ENCODE assay signal across 12 cellular contexts in genomic region chr2:222296311-222296736, GRCh38. TPM values are rescaled to one million over a fixed set of nuclear protein-coding genes. Genes with fewer than 3 reads are reported as not detected.
DNase-seq lines count a peak whose midpoint lies in the region; ATAC-seq and TF ChIP-seq lines count a peak whose summit lies in the region.
"Had no signal": no experiment of that assay in that cellular context is flagged by ENCODE, and none has a peak within 500 bp of the region (broad histone marks: within the 10 kb centered on the region; RNA-seq: fewer than 3 reads in every experiment).

No MANE protein-coding gene starts in this region.

- H3K9me3 ChIP-seq in MG63: no peaks in the 10 kb centered on the region

- no peak overlapping the region for H3K27ac Mint-ChIP-seq in activated naive CD4-positive, alpha-beta T cell treated with anti-CD3 and anti-CD28 coated beads, Interleukin-2, amount 50 U/mL, for 24 hours
- H3K27ac Mint-ChIP-seq in activated naive CD4-positive, alpha-beta T cell treated with anti-CD3 and anti-CD28 coated beads, Interleukin-2, amount 50 U/mL, for 72 hours: peak overlapping the region in 1 of 2 donors; percentile 62
- peak overlapping the region; percentile 26 for H3K27ac Mint-ChIP-seq in endothelial cell (ENCODE audit: unreplicated experiment)
- no peak overlapping the region for H3K27ac Mint-ChIP-seq in stimulated activated effector memory CD8-positive, alpha-beta T cell treated with anti-CD3 and anti-CD28 coated beads, Interleukin-12 subunit alpha, Interleukin-12 subunit beta, amount 100 ng/mL, for 72 hours

- H3K27me3 Mint-ChIP-seq in activated naive CD4-positive, alpha-beta T cell treated with anti-CD3 and anti-CD28 coated beads, Interleukin-2, amount 50 U/mL, for 24 hours: peaks cover 70% of the 10 kb centered on the region
- peaks cover 59% of the 10 kb centered on the region for H3K27me3 Mint-ChIP-seq in endothelial cell (ENCODE audit: unreplicated experiment)

- TF ChIP-seq CTCF in endothelial cell (IDR thresholded peaks at IDR 0.05; ENCODE audit: unreplicated experiment): no peak

- DNase-seq in activated naive CD4-positive, alpha-beta T cell treated with anti-CD3 and anti-CD28 coated beads, Interleukin-2, amount 50 U/mL, for 72 hours (ENCODE audit: low spot score in 2 of 2): no peak
- DNase-seq in MG63 (no peak), endothelial cell (ENCODE audit: low spot score) (no peak), amygdala (lab: John Stamatoyannopoulos, UW) (no peak), cerebellar nuclear complex (lab: John Stamatoyannopoulos, UW) (no peak), caudate nucleus (lab: John Stamatoyannopoulos, UW) (no peak)
- DNase-seq in stimulated activated effector memory CD8-positive, alpha-beta T cell treated with anti-CD3 and anti-CD28 coated beads, Interleukin-12 subunit alpha, Interleukin-12 subunit beta, amount 100 ng/mL, for 72 hours (ENCODE audit: low spot score in 2 of 2): no peak
- DNase-seq: NCI-H2171; stimulated activated CD4-positive, alpha-beta T cell treated with anti-CD3 and anti-CD28 coated beads, Interleukin-15, amount 100 ng/mL, for 24 hours had no signal

- H3K36me3 ChIP-seq in MG63: peaks cover 22% of the 10 kb centered on the region

- no peaks in the 10 kb centered on the region for H3K9me3 Mint-ChIP-seq in activated naive CD4-positive, alpha-beta T cell treated with anti-CD3 and anti-CD28 coated beads, Interleukin-2, amount 50 U/mL, for 24 hours
- peaks cover 5 to 6% of the 10 kb centered on the region in 2 donors for H3K9me3 Mint-ChIP-seq in activated naive CD4-positive, alpha-beta T cell treated with anti-CD3 and anti-CD28 coated beads, Interleukin-2, amount 50 U/mL, for 72 hours
- H3K9me3 Mint-ChIP-seq in endothelial cell (ENCODE audit: unreplicated experiment): no peaks in the 10 kb centered on the region
- H3K9me3 Mint-ChIP-seq in stimulated activated effector memory CD8-positive, alpha-beta T cell treated with anti-CD3 and anti-CD28 coated beads, Interleukin-12 subunit alpha, Interleukin-12 subunit beta, amount 100 ng/mL, for 72 hours: peaks cover 4% of the 10 kb centered on the region

- no peaks in the 10 kb centered on the region for H3K27me3 ChIP-seq in MG63

- H3K4me3 Mint-ChIP-seq in activated naive CD4-positive, alpha-beta T cell treated with anti-CD3 and anti-CD28 coated beads, Interleukin-2, amount 50 U/mL, for 24 hours: peak overlapping the region; percentile 7
- peak overlapping the region; percentile 73 for H3K4me3 Mint-ChIP-seq in endothelial cell (ENCODE audit: unreplicated experiment)
- peak overlapping the region; percentile 35 for H3K4me3 Mint-ChIP-seq in stimulated activated effector memory CD8-positive, alpha-beta T cell treated with anti-CD3 and anti-CD28 coated beads, Interleukin-12 subunit alpha, Interleukin-12 subunit beta, amount 100 ng/mL, for 72 hours

- H3K36me3 Mint-ChIP-seq in activated naive CD4-positive, alpha-beta T cell treated with anti-CD3 and anti-CD28 coated beads, Interleukin-2, amount 50 U/mL, for 24 hours: no peaks in the 10 kb centered on the region
- peaks cover 20 to 49% of the 10 kb centered on the region in 2 donors for H3K36me3 Mint-ChIP-seq in activated naive CD4-positive, alpha-beta T cell treated with anti-CD3 and anti-CD28 coated beads, Interleukin-2, amount 50 U/mL, for 72 hours
- H3K36me3 Mint-ChIP-seq in endothelial cell (ENCODE audit: low read depth, unreplicated experiment): peaks cover 9% of the 10 kb centered on the region
- H3K36me3 Mint-ChIP-seq in stimulated activated effector memory CD8-positive, alpha-beta T cell treated with anti-CD3 and anti-CD28 coated beads, Interleukin-12 subunit alpha, Interleukin-12 subunit beta, amount 100 ng/mL, for 72 hours: peaks cover 22% of the 10 kb centered on the region

- peak overlapping the region; percentile 78; the same call in 1 of the 2 replicates for H3K4me3 ChIP-seq in MG63

- no peak overlapping the region for H3K27ac ChIP-seq in caudate nucleus (ENCODE audit: low read depth, low read length)
- H3K27ac ChIP-seq: parathyroid adenoma had no signal

- peaks cover 18% of the 10 kb centered on the region for H3K4me1 Mint-ChIP-seq in activated naive CD4-positive, alpha-beta T cell treated with anti-CD3 and anti-CD28 coated beads, Interleukin-2, amount 50 U/mL, for 24 hours
- peaks cover 65% of the 10 kb centered on the region for H3K4me1 Mint-ChIP-seq in endothelial cell (ENCODE audit: unreplicated experiment)
- H3K4me1 Mint-ChIP-seq in stimulated activated effector memory CD8-positive, alpha-beta T cell treated with anti-CD3 and anti-CD28 coated beads, Interleukin-12 subunit alpha, Interleukin-12 subunit beta, amount 100 ng/mL, for 72 hours: peaks cover 17% of the 10 kb centered on the region

- no peak for ATAC-seq in activated naive CD4-positive, alpha-beta T cell treated with anti-CD3 and anti-CD28 coated beads, Interleukin-2, amount 50 U/mL, for 72 hours
- no peak for ATAC-seq in stimulated activated effector memory CD8-positive, alpha-beta T cell treated with anti-CD3 and anti-CD28 coated beads, Interleukin-12 subunit alpha, Interleukin-12 subunit beta, amount 100 ng/mL, for 72 hours

RNA-seq across cellular contexts. Expression of gene PAX3, which starts 2.5 kb away (rescaled TPM):
- total RNA-seq in activated naive CD4-positive, alpha-beta T cell treated with anti-CD3 and anti-CD28 coated beads, Interleukin-2, amount 50 U/mL, for 72 hours: not detected
- total RNA-seq in MG63 (2014; rRNA removed; shearing (Covaris generic); ENCODE audit: low replicate concordance): 9.4 and 15.2 TPM in 2 replicates
- 16.5 TPM for total RNA-seq in endothelial cell (ENCODE audit: unreplicated experiment)
- total RNA-seq: activated CD8-positive, alpha-beta memory T cell treated with anti-CD3 and anti-CD28 coated beads for 36 hours had no signal

Comparison
In these comparisons a context has a peak if more than half of its experiments do, and no peak if none do; other contexts are left out.
1. H3K4me3 Mint-ChIP-seq: peak in every context shown above with its lines; median percentile 73 in endothelial cell; 35 in stimulated activated effector memory CD8-positive, alpha-beta T cell treated with anti-CD3 and anti-CD28 coated beads, Interleukin-12 subunit alpha, Interleukin-12 subunit beta, amount 100 ng/mL, for 72 hours; 7 in activated naive CD4-positive, alpha-beta T cell treated with anti-CD3 and anti-CD28 coated beads, Interleukin-2, amount 50 U/mL, for 24 hours.
2. RNA of gene PAX3, which starts 2.5 kb away (total RNA-seq): 16.5 TPM in endothelial cell (single experiment) and 9.4 to 15.2 TPM in MG63; not detected in activated naive CD4-positive, alpha-beta T cell treated with anti-CD3 and anti-CD28 coated beads, Interleukin-2, amount 50 U/mL, for 72 hours; every median in the first group is over 10 times any median in the second.